Comparison of ENCODE assay signal across 9 cellular contexts in genomic region chr15:78317145-78317836, GRCh38. TPM values are rescaled to one million over a fixed set of nuclear protein-coding genes. Genes with fewer than 3 reads are reported as not detected.
A peak's percentile ranks its signal among the peaks of the same experiment; 100 is the strongest.
DNase-seq lines count a peak whose midpoint lies in the region; ATAC-seq and TF ChIP-seq lines count a peak whose summit lies in the region.
"Had no signal": no experiment of that assay in that cellular context is flagged by ENCODE, and none has a peak within 500 bp of the region (broad histone marks: within the 10 kb centered on the region; RNA-seq: fewer than 3 reads in every experiment).

No MANE protein-coding gene starts in this region.

- POLR2A ChIA-PET in T-cell (lab: Charles Lee), result no interaction called here

- no peak for TF ChIP-seq POLR2A in NB4 (IDR thresholded peaks at IDR 0.05; ENCODE audit: extremely low read depth, insufficient read length)

- no peak overlapping the region for H3K27ac ChIP-seq in ascending aorta

- CTCF ChIA-PET in T-cell (lab: Charles Lee), result no interaction called here

- H3K27ac Mint-ChIP-seq in T-cell, result no peak overlapping the region

- no peaks in the 10 kb centered on the region for H3K9me3 ChIP-seq in ascending aorta
- H3K9me3 ChIP-seq: SJCRH30 had no signal

- H3K36me3 Mint-ChIP-seq in T-cell, result no peaks in the 10 kb centered on the region

- H3K9me3 Mint-ChIP-seq in T-cell, result no peaks in the 10 kb centered on the region

- no peaks in the 10 kb centered on the region for H3K4me1 ChIP-seq in ascending aorta

- TF ChIP-seq CTCF in GM12875 (IDR thresholded peaks at IDR 0.05; ENCODE audit: borderline replicate concordance, insufficient read depth, low read depth, low read length) (peak; percentile 10; the same call in 1 of the 2 replicates), NB4 (IDR thresholded peaks at IDR 0.05; ENCODE audit: low read depth, low read length) (peak; percentile 25), choroid plexus epithelial cell (conservative IDR thresholded peaks at IDR 0.05; ENCODE audit: low read depth, low read length) (peak; percentile 37), ascending aorta (IDR thresholded peaks at IDR 0.05) (no peak)

- no peaks in the 10 kb centered on the region for H3K27me3 ChIP-seq in ascending aorta
- H3K27me3 ChIP-seq: SJCRH30 had no signal

- H3K36me3 ChIP-seq in ascending aorta, result no peaks in the 10 kb centered on the region
- H3K36me3 ChIP-seq: SJCRH30 had no signal

- H3K27me3 Mint-ChIP-seq in T-cell, result peaks cover 0 to 1% of the 10 kb centered on the region in 2 donors

- intact Hi-C loops in ascending aorta (cut with DNase I), result no loop called here

- no peaks in the 10 kb centered on the region for H3K4me1 Mint-ChIP-seq in T-cell

- DNase-seq in NB4 (ENCODE audit: low read depth), result peak; percentile 45
- DNase-seq in choroid plexus epithelial cell (ENCODE audit: low read depth), result no peak
- DNase-seq in mucosa of gallbladder (ENCODE audit: low spot score), result peak; percentile 18
- DNase-seq in T-cell, result no peak
- DNase-seq in ascending aorta (ENCODE audit: low spot score in 2 of 2), result no peak
- DNase-seq in NCI-H1417 treated with DMSO at 0.1 percent for 48 hours (lab: John Stamatoyannopoulos, UW), result no peak
- no peak for DNase-seq in NAMALWA (ENCODE audit: low spot score)

- no peak overlapping the region for H3K4me3 Mint-ChIP-seq in T-cell

- H3K4me3 ChIP-seq in GM12875 (ENCODE audit: low read depth, low read length) (no peak overlapping the region), NB4 (ENCODE audit: low read depth, low read length) (no peak overlapping the region), choroid plexus epithelial cell (ENCODE audit: low read depth, low read length) (no peak overlapping the region), ascending aorta (no peak overlapping the region)

- ATAC-seq in T-cell (replicated peaks in 1 of 4), result no peak

RNA-seq across cellular contexts. Expression of gene SKIC8, which starts 17.9 kb away (rescaled TPM):
- total RNA-seq in mucosa of gallbladder (38.8 TPM), T-cell (10 to 100 TPM; 25.6 to 42.8 (median 33.5) TPM), ascending aorta (19.9 TPM)

RNA-seq across cellular contexts. Expression of gene CRABP1, which starts 22.9 kb away (rescaled TPM):
- total RNA-seq in mucosa of gallbladder (1.4 TPM), T-cell (under 1 TPM in 2 of 5 donors, not detected in 3; 0.47 to 0.99 TPM), ascending aorta (not detected)
- total RNA-seq: SJCRH30 had no signal

RNA-seq across cellular contexts. Expression of gene DNAJA4, which starts 52.9 kb away (rescaled TPM):
- total RNA-seq in mucosa of gallbladder, result 36.9 TPM
- total RNA-seq in T-cell, result 10 to 100 TPM; 29.0 to 50.4 (median 32.6) TPM
- total RNA-seq in ascending aorta, result 3.5 TPM
- total RNA-seq: SJCRH30 had no signal

Comparison
In these comparisons a context has a peak if more than half of its experiments do, and no peak if none do; other contexts are left out.
1. CTCF ChIP-seq: peak in GM12875 (single experiment), NB4 (single experiment) and choroid plexus epithelial cell (single experiment); none in ascending aorta (0 of 3).
2. DNase-seq: peak in NB4 (single experiment) and mucosa of gallbladder (single experiment); none in choroid plexus epithelial cell (single experiment), T-cell (0 of 34), ascending aorta (0 of 2), NCI-H1417 treated with DMSO at 0.1 percent for 48 hours (single experiment) and NAMALWA (single experiment).